28 cellular contexts compared by ENCODE assay signal in genomic region chr5:163339148-163339547, GRCh38.
"Had no signal": no experiment of that assay in that cellular context is flagged by ENCODE, and none has a peak within 500 bp of the region (broad histone marks: within the 10 kb centered on the region; RNA-seq: fewer than 3 reads in every experiment).

No MANE protein-coding gene starts in this region.

- H3K36me3 Mint-ChIP-seq: mesothelial cell of epicardium; natural killer cell treated with Interleukin-12 subunit alpha and Interleukin-12 subunit beta and Interleukin-15 and Interleukin-18, amount 100 ng/mL, for 72 hours had no signal

- H3K4me1 Mint-ChIP-seq: mesothelial cell of epicardium; naive B cell; neural crest cell; stimulated activated naive B cell treated with anti-CD40 and anti-IgM and Interleukin-4, amounts not matched to agents 10 μg/mL and 1 μg/mL and 100 μg/mL, for 72 hours had no signal

- H3K4me1 ChIP-seq: esophagus muscularis mucosa, heart right ventricle, left lung, pancreas, right lobe of liver, tibial nerve, upper lobe of left lung had no signal

- DNase-seq: cortex of kidney; foreskin melanocyte; glutamatergic neuron; heart right ventricle; hippocampal formation; left cardiac atrium; left lung; mesenchymal stem cell; mucosa of descending colon; naive B cell; pancreas; retina; right lobe of liver; small intestine; stimulated activated CD4-positive, alpha-beta T cell treated with anti-CD3 and anti-CD28 coated beads, Interleukin-15, amount 100 ng/mL, for 24 hours; stimulated activated CD4-positive, alpha-beta T cell treated with anti-CD3 and anti-CD28 coated beads, Interleukin-2, amount 100 ng/mL, for 48 hours; stimulated activated naive B cell treated with anti-CD40 and anti-IgM and Interleukin-4, amounts not matched to agents 10 μg/mL and 1 μg/mL and 100 μg/mL, for 72 hours; upper lobe of left lung had no signal

- H3K9me3 ChIP-seq: esophagus muscularis mucosa, heart right ventricle, left lung, mucosa of descending colon, neutrophil, pancreas, right lobe of liver, thoracic aorta, tibial nerve, upper lobe of left lung had no signal

- H3K4me3 ChIP-seq: esophagus muscularis mucosa, heart right ventricle, left lung, mucosa of descending colon, pancreas, right lobe of liver, thoracic aorta, tibial nerve, upper lobe of left lung had no signal

- H3K4me3 Mint-ChIP-seq: mesothelial cell of epicardium; naive B cell; natural killer cell treated with Interleukin-12 subunit alpha and Interleukin-12 subunit beta and Interleukin-15 and Interleukin-18, amount 100 ng/mL, for 72 hours; neural crest cell; stimulated activated naive B cell treated with anti-CD40 and anti-IgM and Interleukin-4, amounts not matched to agents 10 μg/mL and 1 μg/mL and 100 μg/mL, for 72 hours; stimulated activated naive CD8-positive, alpha-beta T cell treated with anti-CD3 and anti-CD28 coated beads, Interleukin-15, Interleukin-2, amounts not matched to agents 100 ng/mL and 50 ng/mL, for 24 hours had no signal

- H3K27me3 ChIP-seq: esophagus muscularis mucosa, heart right ventricle, left lung, neutrophil, pancreas, right lobe of liver, tibial nerve, upper lobe of left lung had no signal

- H3K27ac ChIP-seq: esophagus muscularis mucosa, heart right ventricle, left lung, neutrophil, pancreas, right lobe of liver, thoracic aorta, tibial nerve, upper lobe of left lung had no signal

- FAIRE-seq: islet of Langerhans, pancreas, small intestine, urothelium cell line had no signal

- ATAC-seq: heart right ventricle; left cardiac atrium; left lung; mucosa of descending colon; natural killer cell treated with Interleukin-12 subunit alpha and Interleukin-12 subunit beta and Interleukin-15 and Interleukin-18, amount 100 ng/mL, for 72 hours; pancreas; right lobe of liver; stimulated activated naive B cell treated with anti-CD40 and anti-IgM and Interleukin-4, amounts not matched to agents 10 μg/mL and 1 μg/mL and 100 μg/mL, for 72 hours had no signal

- H3K27ac Mint-ChIP-seq: mesothelial cell of epicardium; naive B cell; natural killer cell treated with Interleukin-12 subunit alpha and Interleukin-12 subunit beta and Interleukin-15 and Interleukin-18, amount 100 ng/mL, for 72 hours; stimulated activated naive B cell treated with anti-CD40 and anti-IgM and Interleukin-4, amounts not matched to agents 10 μg/mL and 1 μg/mL and 100 μg/mL, for 72 hours; stimulated activated naive CD8-positive, alpha-beta T cell treated with anti-CD3 and anti-CD28 coated beads, Interleukin-15, Interleukin-2, amounts not matched to agents 100 ng/mL and 50 ng/mL, for 24 hours had no signal

- H3K36me3 ChIP-seq: esophagus muscularis mucosa, heart right ventricle, left lung, neutrophil, pancreas, right lobe of liver, thoracic aorta, tibial nerve, upper lobe of left lung had no signal

- H3K9me3 Mint-ChIP-seq: neural crest cell; stimulated activated naive CD8-positive, alpha-beta T cell treated with anti-CD3 and anti-CD28 coated beads, Interleukin-15, Interleukin-2, amounts not matched to agents 100 ng/mL and 50 ng/mL, for 24 hours had no signal
